Comparison of ENCODE assay signal across 30 cellular contexts in the genomic region with DNA sequence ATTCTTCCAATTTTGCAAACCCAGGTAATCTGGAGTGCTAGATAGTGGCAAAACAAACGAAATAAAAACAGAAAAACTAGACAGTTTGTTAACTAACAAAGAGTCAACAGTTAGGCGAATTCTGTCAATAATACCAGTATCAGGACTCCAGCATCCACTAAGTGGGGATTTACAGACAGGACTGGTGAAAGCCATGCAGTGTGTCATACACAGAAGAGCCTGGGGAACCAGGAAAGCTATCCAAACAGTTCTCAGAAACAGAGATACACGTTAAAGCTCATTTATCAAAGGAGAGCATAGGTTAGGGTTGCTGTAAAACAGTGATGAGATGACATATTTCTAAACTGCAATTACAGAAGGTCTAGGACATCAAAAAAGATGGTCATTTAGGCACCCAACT.
"Had no signal": no experiment of that assay in that cellular context is flagged by ENCODE, and none has a peak within 500 bp of the region (broad histone marks: within the 10 kb centered on the region; RNA-seq: fewer than 3 reads in every experiment).

No MANE protein-coding gene starts in this region.

- H3K27me3 ChIP-seq: adrenal gland, body of pancreas, esophagus muscularis mucosa, foreskin keratinocyte, gastrocnemius medialis, heart left ventricle had no signal

- H3K4me1 ChIP-seq: adrenal gland, body of pancreas, esophagus muscularis mucosa, foreskin keratinocyte, gastrocnemius medialis, heart left ventricle had no signal

- FAIRE-seq: colon had no signal

- H3K9me3 ChIP-seq: adrenal gland, body of pancreas, esophagus muscularis mucosa, gastrocnemius medialis, heart left ventricle had no signal

- H3K27ac ChIP-seq: adrenal gland, body of pancreas, esophagus muscularis mucosa, foreskin keratinocyte, gastrocnemius medialis, heart left ventricle had no signal

- DNase-seq: activated CD4-positive, alpha-beta memory T cell treated with anti-CD3 and anti-CD28 coated beads for 36 hours; activated CD4-positive, alpha-beta T cell treated with anti-CD3 and anti-CD28 coated beads for 36 hours; activated CD4-positive, alpha-beta T cell treated with anti-CD3 and anti-CD28 coated beads, Interleukin-2, amount 10 ng/mL, durations not matched to agents 24 days and 14 days; activated CD4-positive, CD25-positive, alpha-beta regulatory T cell; activated CD4-positive, CD25-positive, alpha-beta regulatory T cell treated with anti-CD3 and anti-CD28 coated beads, Interleukin-2, amount 50 U/mL, for 72 hours; activated effector memory CD4-positive, alpha-beta T cell treated with Interleukin-2 at 50 U/mL for 16 hours; activated gamma-delta T cell treated with Interleukin-2 at 50 U/mL for 16 hours; activated naive CD4-positive, alpha-beta T cell treated with anti-CD3 and anti-CD28 coated beads, Interleukin-2, amount 50 U/mL, for 16 hours; activated naive CD4-positive, alpha-beta T cell treated with Interleukin-2 at 50 U/mL for 16 hours; activated naive CD8-positive, alpha-beta T cell treated with anti-CD3 and anti-CD28 coated beads for 36 hours; activated naive CD8-positive, alpha-beta T cell treated with anti-CD3 and anti-CD28 coated beads, Interleukin-2, amount 50 U/mL, for 24 hours; activated T-cell treated with anti-CD3 and anti-CD28 coated beads, Interleukin-2, amount 50 U/mL, for 4 hours; adrenal gland; amygdala; aorta; body of pancreas; caudate nucleus; cortex of kidney; dermis blood vessel endothelial cell; effector CD4-positive, alpha-beta T cell; effector memory CD8-positive, alpha-beta T cell; erythroblast; foreskin keratinocyte; gastrocnemius medialis; glutamatergic neuron; heart left ventricle; T-helper 2 cell had no signal

- H3K36me3 ChIP-seq: adrenal gland, esophagus muscularis mucosa, gastrocnemius medialis, heart left ventricle had no signal

- H3K4me3 ChIP-seq: adrenal gland, body of pancreas, esophagus muscularis mucosa, gastrocnemius medialis, heart left ventricle had no signal

- ATAC-seq: activated CD4-positive, alpha-beta T cell treated with anti-CD3 and anti-CD28 coated beads for 36 hours; activated naive CD8-positive, alpha-beta T cell treated with anti-CD3 and anti-CD28 coated beads, Interleukin-2, amount 50 U/mL, for 24 hours; activated T-cell treated with anti-CD3 and anti-CD28 coated beads, Interleukin-2, amount 50 U/mL, for 4 hours; activated T-helper 17 cell treated with anti-CD3 and anti-CD28 coated beads, Interleukin-2, amount 50 U/mL, for 72 hours; body of pancreas; effector memory CD8-positive, alpha-beta T cell; foreskin keratinocyte; gastrocnemius medialis; heart left ventricle had no signal
